18 cellular contexts compared by ENCODE assay signal in the genomic region with DNA sequence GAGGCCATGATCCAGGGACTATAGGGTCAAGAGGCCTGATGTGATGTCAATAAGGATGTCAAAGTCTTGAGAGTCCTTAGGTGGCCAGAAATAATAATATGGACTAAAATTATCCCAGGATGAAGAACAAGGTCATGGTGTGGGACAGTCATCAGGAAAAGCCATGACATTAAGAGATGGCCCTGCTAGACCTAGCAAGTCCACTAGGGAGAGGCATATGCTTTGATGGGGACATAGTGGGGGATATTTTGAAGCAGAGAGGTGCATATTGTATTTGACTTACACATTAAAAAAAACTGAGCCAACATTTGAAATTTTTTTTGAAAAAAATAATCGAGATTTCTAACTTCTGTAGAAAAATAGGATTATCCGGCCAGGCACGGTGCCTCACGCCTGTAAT. TPM values are rescaled to one million over a fixed set of nuclear protein-coding genes. Genes with fewer than 3 reads are reported as not detected.
"Had no signal": no experiment of that assay in that cellular context is flagged by ENCODE, and none has a peak within 500 bp of the region (broad histone marks: within the 10 kb centered on the region; RNA-seq: fewer than 3 reads in every experiment).

No MANE protein-coding gene starts in this region.

- H3K79me2 ChIP-seq: parathyroid adenoma had no signal

- H3K4me3 ChIP-seq: ascending aorta, heart left ventricle, thyroid gland, uterus had no signal

- H3K36me3 ChIP-seq: ascending aorta, heart left ventricle, thyroid gland, uterus had no signal

- H3K9me3 ChIP-seq: ascending aorta, heart left ventricle, thyroid gland, uterus had no signal

- H3K27ac ChIP-seq: ascending aorta, epithelial cell of prostate, heart left ventricle, parathyroid adenoma, thyroid gland, uterus had no signal

- H2AFZ ChIP-seq: parathyroid adenoma had no signal

- H3K9ac ChIP-seq: parathyroid adenoma had no signal

- H3K27me3 ChIP-seq: ascending aorta, thyroid gland, uterus had no signal

- H3K27ac Mint-ChIP-seq: activated naive CD4-positive, alpha-beta T cell treated with anti-CD3 and anti-CD28 coated beads, Interleukin-2, amount 10 ng/mL, durations not matched to agents 7 days and 5 days; activated T-helper 2 cell treated with anti-CD3 and anti-CD28 coated beads, Interferon-gamma antibody, Interleukin-2, Interleukin-4, amounts not matched to agents 10 μg/mL and 5 μg/mL and 100 μg/mL, durations not matched to agents 14 hours and 24 hours and 36 hours; stimulated activated effector memory CD8-positive, alpha-beta T cell treated with anti-CD3 and anti-CD28 coated beads, Interleukin-12 subunit alpha, Interleukin-12 subunit beta, amount 100 ng/mL, for 72 hours had no signal

- H3K36me3 Mint-ChIP-seq: stimulated activated effector memory CD8-positive, alpha-beta T cell treated with anti-CD3 and anti-CD28 coated beads, Interleukin-12 subunit alpha, Interleukin-12 subunit beta, amount 100 ng/mL, for 72 hours had no signal

- H3K4me1 ChIP-seq: ascending aorta, parathyroid adenoma, thyroid gland, uterus had no signal

- DNase-seq: activated CD4-positive, alpha-beta T cell treated with anti-CD3 and anti-CD28 coated beads for 1 hour; activated CD4-positive, alpha-beta T cell treated with anti-CD3 and anti-CD28 coated beads, Interleukin-2, amount 50 U/mL, for 48 hours; activated naive CD4-positive, alpha-beta T cell treated with anti-CD3 and anti-CD28 coated beads, Interleukin-2, amount 10 ng/mL, durations not matched to agents 7 days and 5 days; dermis blood vessel endothelial cell; effector memory CD8-positive, alpha-beta T cell; heart left ventricle; left colon; stimulated activated CD4-positive, alpha-beta T cell treated with anti-CD3 and anti-CD28 coated beads, Interleukin-12 subunit alpha, Interleukin-12 subunit beta, amount 100 ng/mL, for 4 hours; stimulated activated CD4-positive, alpha-beta T cell treated with anti-CD3 and anti-CD28 coated beads, Interleukin-2, amount 100 ng/mL, for 24 hours; T-helper 9 cell; uterus had no signal

- H3K4me3 Mint-ChIP-seq: activated naive CD4-positive, alpha-beta T cell treated with anti-CD3 and anti-CD28 coated beads, Interleukin-2, amount 10 ng/mL, durations not matched to agents 7 days and 5 days; effector memory CD8-positive, alpha-beta T cell; stimulated activated effector memory CD8-positive, alpha-beta T cell treated with anti-CD3 and anti-CD28 coated beads, Interleukin-12 subunit alpha, Interleukin-12 subunit beta, amount 100 ng/mL, for 72 hours had no signal

- ATAC-seq: effector memory CD8-positive, alpha-beta T cell; heart left ventricle; left colon; stimulated activated effector memory CD8-positive, alpha-beta T cell treated with anti-CD3 and anti-CD28 coated beads, Interleukin-12 subunit alpha, Interleukin-12 subunit beta, amount 100 ng/mL, for 72 hours had no signal

- H3K9me3 Mint-ChIP-seq: activated naive CD4-positive, alpha-beta T cell treated with anti-CD3 and anti-CD28 coated beads, Interleukin-2, amount 10 ng/mL, durations not matched to agents 7 days and 5 days; activated T-helper 2 cell treated with anti-CD3 and anti-CD28 coated beads, Interferon-gamma antibody, Interleukin-2, Interleukin-4, amounts not matched to agents 10 μg/mL and 5 μg/mL and 100 μg/mL, durations not matched to agents 14 hours and 24 hours and 36 hours; effector memory CD8-positive, alpha-beta T cell had no signal

RNA-seq across cellular contexts. Expression of a gene that starts 53.3 kb away (rescaled TPM):
- total RNA-seq: chondrocyte had no signal
